ENCODE assay signal across 9 cellular contexts in the genomic region with DNA sequence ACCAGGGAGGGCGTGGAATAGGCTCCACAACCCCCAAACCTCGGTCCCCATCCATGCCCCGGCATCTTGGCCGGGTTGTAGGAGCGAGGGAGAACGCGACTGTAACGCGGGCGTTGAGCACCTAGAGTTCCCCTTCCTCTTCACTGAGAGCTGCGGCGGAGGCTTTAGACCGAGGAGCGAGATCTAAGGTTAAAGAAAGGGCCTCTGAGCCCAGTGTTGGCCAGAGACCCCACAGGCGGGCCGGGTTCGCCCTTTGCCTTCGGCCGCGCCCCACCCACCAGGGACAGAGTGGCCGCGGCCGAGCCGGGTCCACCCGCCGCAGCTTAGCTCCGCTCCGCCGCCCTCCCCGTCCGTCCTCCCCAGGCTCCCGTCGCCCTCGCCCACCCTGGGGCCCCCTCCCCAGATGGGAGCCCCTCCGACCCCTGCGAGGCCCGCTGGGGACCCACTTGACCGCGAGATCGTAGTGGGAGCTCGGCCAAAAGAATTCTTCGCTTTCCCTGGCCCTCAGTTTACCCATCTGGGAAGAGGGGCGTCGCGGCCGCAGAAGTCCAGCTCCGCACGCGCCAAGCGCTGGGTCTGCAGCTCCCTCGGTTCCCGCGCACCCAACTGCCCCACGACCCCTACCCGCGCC. TPM values are rescaled to one million over a fixed set of nuclear protein-coding genes. Genes with fewer than 3 reads are reported as not detected.
DNase-seq lines count a peak whose midpoint lies in the region; ATAC-seq and TF ChIP-seq lines count a peak whose summit lies in the region.
"Had no signal": no experiment of that assay in that cellular context is flagged by ENCODE, and none has a peak within 500 bp of the region (broad histone marks: within the 10 kb centered on the region; RNA-seq: fewer than 3 reads in every experiment).

No MANE protein-coding gene starts in this region.

- no peak for TF ChIP-seq CTCF in colonic mucosa (IDR thresholded peaks at IDR 0.05)

- intact Hi-C loops in colonic mucosa (cut with DNase I) = no loop called here

- H3K27me3 ChIP-seq in colonic mucosa = peaks cover 23% of the 10 kb centered on the region

- ATAC-seq in HG02870 (IDR thresholded peaks at IDR 0.05; ENCODE audit: unreplicated experiment) (no peak), HG03460 (IDR thresholded peaks at IDR 0.05; ENCODE audit: unreplicated experiment) (no peak), HG03196 (IDR thresholded peaks at IDR 0.05; ENCODE audit: unreplicated experiment) (no peak)

- no peaks in the 10 kb centered on the region for H3K4me1 ChIP-seq in colonic mucosa

- no peaks in the 10 kb centered on the region for H3K36me3 ChIP-seq in colonic mucosa

- peak; percentile 12 for DNase-seq in stimulated activated CD4-positive, alpha-beta T cell treated with anti-CD3 and anti-CD28 coated beads, Interleukin-15, amount 100 ng/mL, for 24 hours
- DNase-seq in stimulated activated CD4-positive, alpha-beta T cell treated with anti-CD3 and anti-CD28 coated beads, Interleukin-4, amount 100 ng/mL, for 4 hours = no peak
- no peak for DNase-seq in colonic mucosa
- DNase-seq in mesenteric fat pad (ENCODE audit: low spot score) = peak; percentile 85
- DNase-seq in RPMI8226 = no peak

- H3K27ac ChIP-seq in colonic mucosa = no peak overlapping the region
- H3K27ac ChIP-seq: KMS-11 had no signal

- H3K9ac ChIP-seq in colonic mucosa (ENCODE audit: low read depth in 2 of 2, low read length in 2 of 2) = peak overlapping the region; percentile 26 to 43
- H3K9ac ChIP-seq: KMS-11 had no signal

- H3K9me3 ChIP-seq in colonic mucosa = no peaks in the 10 kb centered on the region

- H3K4me3 ChIP-seq in colonic mucosa = peak overlapping the region; percentile 48

RNA-seq across cellular contexts. Expression of a gene that starts 0.4 kb away (rescaled TPM):
- 100 to 1,000 TPM; 216 to 567 TPM for total RNA-seq in colonic mucosa
- 50.3 TPM for total RNA-seq in mesenteric fat pad

RNA-seq across cellular contexts. Expression of a gene that starts 38.1 kb away (rescaled TPM):
- 1 to 10 TPM in 1 of 2 donors, under 1 TPM in 1; 0.45 to 5.4 TPM for total RNA-seq in colonic mucosa
- 0.96 TPM for total RNA-seq in mesenteric fat pad

Comparison
In these comparisons a context has a peak if more than half of its experiments do, and no peak if none do; other contexts are left out.
1. DNase-seq: peak in stimulated activated CD4-positive, alpha-beta T cell treated with anti-CD3 and anti-CD28 coated beads, Interleukin-15, amount 100 ng/mL, for 24 hours (single experiment) and mesenteric fat pad (single experiment); none in stimulated activated CD4-positive, alpha-beta T cell treated with anti-CD3 and anti-CD28 coated beads, Interleukin-4, amount 100 ng/mL, for 4 hours (0 of 2), colonic mucosa (single experiment) and RPMI8226 (single experiment).